23 cellular contexts compared by ENCODE assay signal in genomic region chr11:34646431-34646830, GRCh38. TPM values are rescaled to one million over a fixed set of nuclear protein-coding genes. Genes with fewer than 3 reads are reported as not detected.
"Had no signal": no experiment of that assay in that cellular context is flagged by ENCODE, and none has a peak within 500 bp of the region (broad histone marks: within the 10 kb centered on the region; RNA-seq: fewer than 3 reads in every experiment).

No MANE protein-coding gene starts in this region.

- H3K27ac Mint-ChIP-seq: activated CD4-positive, alpha-beta memory T cell treated with anti-CD3 and anti-CD28 coated beads for 36 hours; activated naive CD4-positive, alpha-beta T cell treated with anti-CD3 and anti-CD28 coated beads, Interleukin-2, amount 10 ng/mL, durations not matched to agents 7 days and 5 days; naive thymus-derived CD4-positive, alpha-beta T cell; T-helper 17 cell had no signal

- H3K36me3 ChIP-seq: sigmoid colon, thyroid gland, upper lobe of right lung had no signal

- H3K4me3 ChIP-seq: body of pancreas, left lung, lung, pancreas, sigmoid colon, thyroid gland, upper lobe of right lung had no signal

- H3K9me3 Mint-ChIP-seq: activated CD4-positive, alpha-beta memory T cell treated with anti-CD3 and anti-CD28 coated beads for 36 hours; activated naive CD4-positive, alpha-beta T cell treated with anti-CD3 and anti-CD28 coated beads, Interleukin-2, amount 10 ng/mL, durations not matched to agents 7 days and 5 days; naive thymus-derived CD4-positive, alpha-beta T cell had no signal

- H3K27me3 ChIP-seq: body of pancreas, left lung, pancreas, sigmoid colon, thyroid gland, upper lobe of right lung had no signal

- ATAC-seq: body of pancreas; left lung; naive thymus-derived CD4-positive, alpha-beta T cell; pancreas; T-helper 17 cell; upper lobe of right lung had no signal

- H3K4me1 ChIP-seq: sigmoid colon had no signal

- H3K27ac ChIP-seq: body of pancreas, left lung, pancreas, sigmoid colon, thyroid gland, upper lobe of right lung had no signal

- H3K36me3 Mint-ChIP-seq: activated CD4-positive, alpha-beta memory T cell treated with anti-CD3 and anti-CD28 coated beads for 36 hours; activated naive CD4-positive, alpha-beta T cell treated with anti-CD3 and anti-CD28 coated beads, Interleukin-2, amount 10 ng/mL, durations not matched to agents 7 days and 5 days; naive thymus-derived CD4-positive, alpha-beta T cell had no signal

- H3K9me3 ChIP-seq: body of pancreas, left lung, pancreas, sigmoid colon, thyroid gland, upper lobe of right lung had no signal

- DNase-seq: activated CD4-positive, alpha-beta memory T cell treated with anti-CD3 and anti-CD28 coated beads for 36 hours; activated CD4-positive, alpha-beta T cell treated with anti-CD3 and anti-CD28 coated beads for 4 hours; activated CD4-positive, CD25-positive, alpha-beta regulatory T cell; activated effector memory CD4-positive, alpha-beta T cell treated with anti-CD3 and anti-CD28 coated beads, Interleukin-2, amount 50 U/mL, for 16 hours; activated naive CD4-positive, alpha-beta T cell treated with anti-CD3 and anti-CD28 coated beads, Interleukin-2, amount 10 ng/mL, durations not matched to agents 7 days and 5 days; activated T-cell treated with anti-CD3 and anti-CD28 coated beads for 4 hours; amygdala; body of pancreas; dermis blood vessel endothelial cell; effector CD8-positive, alpha-beta T cell; foreskin melanocyte; naive thymus-derived CD4-positive, alpha-beta T cell; pancreas; sigmoid colon; stimulated activated CD4-positive, alpha-beta T cell treated with anti-CD3 and anti-CD28 coated beads, Interleukin-2, amount 100 ng/mL, for 48 hours; stimulated activated naive CD4-positive, alpha-beta T cell treated with Interleukin-2 at 50 U/mL for 16 hours; T-helper 17 cell; thyroid gland; upper lobe of right lung had no signal

- H3K4me3 Mint-ChIP-seq: activated CD4-positive, alpha-beta memory T cell treated with anti-CD3 and anti-CD28 coated beads for 36 hours; activated naive CD4-positive, alpha-beta T cell treated with anti-CD3 and anti-CD28 coated beads, Interleukin-2, amount 10 ng/mL, durations not matched to agents 7 days and 5 days; naive thymus-derived CD4-positive, alpha-beta T cell; neural crest cell; T-helper 17 cell had no signal

RNA-seq across cellular contexts. Expression of gene EHF, which starts 25.5 kb away (rescaled TPM):
- total RNA-seq: activated CD4-positive, alpha-beta memory T cell treated with anti-CD3 and anti-CD28 coated beads for 36 hours; chondrocyte; neural crest cell had no signal
- polyA plus RNA-seq: naive thymus-derived CD4-positive, alpha-beta T cell had no signal
